Comparison of ENCODE assay signal across 8 cellular contexts in the genomic region with DNA sequence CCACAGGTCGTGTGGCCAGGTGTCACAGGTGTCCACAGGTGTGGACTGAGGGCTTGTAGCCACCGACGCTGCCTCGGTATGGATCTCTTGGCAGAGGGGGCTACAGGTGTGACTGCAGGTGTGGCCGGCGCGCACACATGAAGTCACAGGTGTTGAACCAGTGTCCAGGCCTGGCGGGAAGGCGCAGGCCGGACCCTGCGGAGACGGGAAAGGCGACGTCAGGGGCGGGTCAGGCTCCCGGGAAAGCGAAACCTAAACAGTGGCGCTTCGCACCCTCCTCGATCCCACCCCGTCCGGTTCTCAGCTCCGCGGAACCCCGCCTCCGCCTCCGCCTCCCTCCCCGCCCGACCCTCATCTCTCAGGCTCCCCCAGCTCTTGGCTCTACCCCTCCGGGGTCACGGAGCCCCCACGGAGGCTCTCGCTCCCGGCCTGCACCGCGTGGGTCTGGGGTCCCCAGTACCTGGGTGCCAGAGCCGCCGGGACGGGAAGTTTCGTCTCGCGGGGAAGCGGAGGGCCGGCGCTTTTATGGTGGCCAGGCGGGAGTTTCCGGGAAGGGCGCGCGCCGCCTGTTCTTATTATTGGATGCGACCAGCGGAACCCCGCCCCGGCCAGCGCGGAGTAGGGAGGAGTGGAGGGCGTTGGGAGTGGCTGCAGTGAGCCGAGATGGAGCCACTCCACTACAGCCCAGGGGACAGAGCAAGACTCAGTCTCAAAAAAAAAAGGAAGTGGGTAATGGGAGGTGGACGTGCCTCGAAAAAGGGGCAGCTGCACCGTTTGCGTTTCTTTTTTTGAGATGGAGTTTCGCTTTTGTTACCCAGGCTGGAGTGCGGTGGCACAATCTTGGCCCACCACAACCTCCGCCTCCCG. TPM values are rescaled to one million over a fixed set of nuclear protein-coding genes. Genes with fewer than 3 reads are reported as not detected.
DNase-seq lines count a peak whose midpoint lies in the region; ATAC-seq and TF ChIP-seq lines count a peak whose summit lies in the region.

A gene (minus strand): TSS at position 498 of the 867 bp plus-strand sequence. CDS start 586 bp downstream, outside the sequence.

- peak within 1 kb of the TSS; percentile 86 for H3K4me3 Mint-ChIP-seq in neural crest cell

- no peaks in the 10 kb centered on the region for H3K79me2 ChIP-seq in KMS-11 (ENCODE audit: insufficient read depth, low read depth)

- no peaks in the 10 kb centered on the region for H3K9me3 ChIP-seq in stomach

- H3K27me3 Mint-ChIP-seq in neural crest cell (ENCODE audit: low read depth): peaks cover 6% of the 10 kb centered on the region

- peak within 1 kb of the TSS; percentile 54 for H2AFZ ChIP-seq in KMS-11 (ENCODE audit: low read depth)

- no peaks in the 10 kb centered on the region for H3K9me3 Mint-ChIP-seq in neural crest cell

- H3K9ac ChIP-seq in KMS-11: peak within 1 kb of the TSS; percentile 61; the same call in 1 of the 2 replicates

- peaks cover 3% of the 10 kb centered on the region for H3K36me3 Mint-ChIP-seq in neural crest cell (ENCODE audit: low read depth)

- H4K20me1 ChIP-seq in KMS-11 (ENCODE audit: insufficient read depth): no peaks in the 10 kb centered on the region

- 4 to 13% (median 4%) methylated on average over 21 to 67 of the region's 67 CpGs for WGBS in stomach, 5 donors

- H3K4me1 Mint-ChIP-seq in neural crest cell: peaks cover 16% of the 10 kb centered on the region

- H3K27ac ChIP-seq in KMS-11 (peak within 1 kb of the TSS; percentile 72), stomach (peak within 1 kb of the TSS; percentile 94 to 99 (median 97))

- DNase-seq in DMS53 (lab: John Stamatoyannopoulos, UW) (peak; percentile 99), SHP77 (lab: John Stamatoyannopoulos, UW) (peak; percentile 65 to 74), fibroblast of the conjunctiva (ENCODE audit: low read depth) (peak; percentile 76), neural crest cell (ENCODE audit: low read depth, low spot score) (peak; percentile 89), stomach (peak; percentile 97)
- DNase-seq in activated effector memory CD4-positive, alpha-beta T cell treated with anti-CD3 and anti-CD28 coated beads, Interleukin-2, amount 50 U/mL, for 16 hours: peak; percentile 95

- TF ChIP-seq EP300 in stomach (IDR thresholded peaks at IDR 0.05): no peak

- H3K4me3 ChIP-seq in KMS-11 (IDR thresholded peaks at IDR 0.05; ENCODE audit: insufficient read depth, low read depth, low read length) (no peak within 1 kb of the TSS), stomach (peak within 1 kb of the TSS; percentile 58 to 83 (median 61))

- no peaks in the 10 kb centered on the region for H3K27me3 ChIP-seq in KMS-11 (ENCODE audit: insufficient read depth, low read depth)
- no peaks in the 10 kb centered on the region for H3K27me3 ChIP-seq in stomach

- peaks cover 16% of the 10 kb centered on the region for H3K4me1 ChIP-seq in KMS-11 (ENCODE audit: low read depth, poor library complexity, severe bottlenecking)
- H3K4me1 ChIP-seq in stomach: peaks cover 36 to 60% (median 51%) of the 10 kb centered on the region in 4 donors

- ATAC-seq in GM21717 (IDR thresholded peaks at IDR 0.05; ENCODE audit: unreplicated experiment): peak; percentile 75

- peak in 2 of 4 donors; percentile 47 to 88 for TF ChIP-seq POLR2A in stomach (IDR thresholded peaks at IDR 0.05)

- peak within 1 kb of the TSS; percentile 35 for H3K27ac Mint-ChIP-seq in neural crest cell (ENCODE audit: unreplicated experiment)

- TF ChIP-seq CTCF in KMS-11 (conservative IDR thresholded peaks at IDR 0.05; ENCODE audit: low read depth, low read length) (no peak), neural crest cell (conservative IDR thresholded peaks at IDR 0.05) (no peak), stomach (IDR thresholded peaks at IDR 0.05) (no peak)

- intact Hi-C loops in stomach (cut with DNase I; ENCODE audit: low total_unique reads): no loop called here

- peak within 1 kb of the TSS; percentile 73 for H3K4me2 ChIP-seq in KMS-11

- no peaks in the 10 kb centered on the region; the same call in 1 of the 2 replicates for H3K36me3 ChIP-seq in KMS-11 (ENCODE audit: insufficient read depth)
- H3K36me3 ChIP-seq in stomach: peaks cover 31 to 55% (median 43%) of the 10 kb centered on the region in 4 donors

RNA-seq across cellular contexts. Expression of the gene that starts here (rescaled TPM):
- 10.2 and 11.4 TPM in 2 replicates for total RNA-seq in neural crest cell
- 10 to 100 TPM in 4 of 5 donors, 1 to 10 TPM in 1; 5.7 to 49.1 (median 22.5) TPM for total RNA-seq in stomach
- polyA plus RNA-seq in stomach: 10 to 100 TPM; 33.0 to 43.8 (median 40.8) TPM
